ENCODE assay signal across 26 cellular contexts in genomic region chr2:232951181-232951580, GRCh38.
"Had no signal": no experiment of that assay in that cellular context is flagged by ENCODE, and none has a peak within 500 bp of the region (broad histone marks: within the 10 kb centered on the region; RNA-seq: fewer than 3 reads in every experiment).

No MANE protein-coding gene starts in this region.

- H3K27ac ChIP-seq: neutrophil, pancreas, prostate gland, right lobe of liver, sigmoid colon, stomach, thoracic aorta, thyroid gland, tibial nerve, upper lobe of left lung, vagina had no signal

- ATAC-seq: natural killer cell; pancreas; right cardiac atrium; right lobe of liver; stimulated activated effector memory CD8-positive, alpha-beta T cell treated with anti-CD3 and anti-CD28 coated beads, Interleukin-12 subunit alpha, Interleukin-12 subunit beta, amount 100 ng/mL, for 72 hours; stimulated activated naive B cell treated with anti-CD40 and anti-IgM and Interleukin-4, amounts not matched to agents 10 μg/mL and 1 μg/mL and 100 μg/mL, for 72 hours had no signal

- FAIRE-seq: pancreas, small intestine, urothelium cell line had no signal

- H3K27ac Mint-ChIP-seq: natural killer cell; stimulated activated effector memory CD8-positive, alpha-beta T cell treated with anti-CD3 and anti-CD28 coated beads, Interleukin-12 subunit alpha, Interleukin-12 subunit beta, amount 100 ng/mL, for 72 hours; stimulated activated naive B cell treated with anti-CD40 and anti-IgM and Interleukin-4, amounts not matched to agents 10 μg/mL and 1 μg/mL and 100 μg/mL, for 72 hours; stimulated activated naive CD8-positive, alpha-beta T cell treated with anti-CD3 and anti-CD28 coated beads, Interleukin-15, Interleukin-2, amounts not matched to agents 100 ng/mL and 50 ng/mL, for 24 hours had no signal

- H3K9me3 ChIP-seq: neutrophil, pancreas, prostate gland, right lobe of liver, sigmoid colon, stomach, thoracic aorta, thyroid gland, tibial nerve, upper lobe of left lung, vagina had no signal

- H3K27me3 ChIP-seq: pancreas, right lobe of liver, sigmoid colon, thyroid gland, tibial nerve, upper lobe of left lung, vagina had no signal

- H3K36me3 ChIP-seq: neutrophil, pancreas, prostate gland, right lobe of liver, sigmoid colon, stomach, thoracic aorta, thyroid gland, tibial nerve, upper lobe of left lung, vagina had no signal

- H3K36me3 Mint-ChIP-seq: natural killer cell; stimulated activated effector memory CD8-positive, alpha-beta T cell treated with anti-CD3 and anti-CD28 coated beads, Interleukin-12 subunit alpha, Interleukin-12 subunit beta, amount 100 ng/mL, for 72 hours; stimulated activated naive B cell treated with anti-CD40 and anti-IgM and Interleukin-4, amounts not matched to agents 10 μg/mL and 1 μg/mL and 100 μg/mL, for 72 hours had no signal

- H3K4me3 ChIP-seq: pancreas, prostate gland, right lobe of liver, sigmoid colon, stomach, thoracic aorta, thyroid gland, tibial nerve, upper lobe of left lung, vagina had no signal

- H3K4me1 ChIP-seq: pancreas, prostate gland, right lobe of liver, sigmoid colon, stomach, thyroid gland, tibial nerve, upper lobe of left lung, vagina had no signal

- DNase-seq: natural killer cell; nucleus accumbens; pancreas; right cardiac atrium; right lobe of liver; sigmoid colon; small intestine; stimulated activated CD4-positive, alpha-beta T cell treated with anti-CD3 and anti-CD28 coated beads, Interleukin-15, amount 100 ng/mL, for 24 hours; stimulated activated CD4-positive, alpha-beta T cell treated with anti-CD3 and anti-CD28 coated beads, Interleukin-2, amount 100 ng/mL, for 24 hours; stimulated activated CD4-positive, alpha-beta T cell treated with anti-CD3 and anti-CD28 coated beads, Interleukin-2, amount 100 ng/mL, for 48 hours; stimulated activated CD4-positive, alpha-beta T cell treated with anti-CD3 and anti-CD28 coated beads, Interleukin-4, amount 100 ng/mL, for 24 hours; stimulated activated naive B cell treated with anti-CD40 and anti-IgM and Interleukin-4, amounts not matched to agents 10 μg/mL and 1 μg/mL and 100 μg/mL, for 72 hours; stimulated activated naive CD4-positive, alpha-beta T cell treated with Interleukin-2 at 50 U/mL for 16 hours; stomach; thyroid gland had no signal

- H3K9me3 Mint-ChIP-seq: natural killer cell; nephron; neural crest cell; stimulated activated effector memory CD8-positive, alpha-beta T cell treated with anti-CD3 and anti-CD28 coated beads, Interleukin-12 subunit alpha, Interleukin-12 subunit beta, amount 100 ng/mL, for 72 hours; stimulated activated naive B cell treated with anti-CD40 and anti-IgM and Interleukin-4, amounts not matched to agents 10 μg/mL and 1 μg/mL and 100 μg/mL, for 72 hours; stimulated activated naive CD8-positive, alpha-beta T cell treated with anti-CD3 and anti-CD28 coated beads, Interleukin-15, Interleukin-2, amounts not matched to agents 100 ng/mL and 50 ng/mL, for 24 hours had no signal

- H3K4me1 Mint-ChIP-seq: natural killer cell; stimulated activated effector memory CD8-positive, alpha-beta T cell treated with anti-CD3 and anti-CD28 coated beads, Interleukin-12 subunit alpha, Interleukin-12 subunit beta, amount 100 ng/mL, for 72 hours had no signal

- H3K4me3 Mint-ChIP-seq: natural killer cell; nephron; neural crest cell; stimulated activated effector memory CD8-positive, alpha-beta T cell treated with anti-CD3 and anti-CD28 coated beads, Interleukin-12 subunit alpha, Interleukin-12 subunit beta, amount 100 ng/mL, for 72 hours; stimulated activated naive B cell treated with anti-CD40 and anti-IgM and Interleukin-4, amounts not matched to agents 10 μg/mL and 1 μg/mL and 100 μg/mL, for 72 hours; stimulated activated naive CD8-positive, alpha-beta T cell treated with anti-CD3 and anti-CD28 coated beads, Interleukin-15, Interleukin-2, amounts not matched to agents 100 ng/mL and 50 ng/mL, for 24 hours had no signal
